Comparison of ENCODE assay signal across 9 cellular contexts in the genomic region with DNA sequence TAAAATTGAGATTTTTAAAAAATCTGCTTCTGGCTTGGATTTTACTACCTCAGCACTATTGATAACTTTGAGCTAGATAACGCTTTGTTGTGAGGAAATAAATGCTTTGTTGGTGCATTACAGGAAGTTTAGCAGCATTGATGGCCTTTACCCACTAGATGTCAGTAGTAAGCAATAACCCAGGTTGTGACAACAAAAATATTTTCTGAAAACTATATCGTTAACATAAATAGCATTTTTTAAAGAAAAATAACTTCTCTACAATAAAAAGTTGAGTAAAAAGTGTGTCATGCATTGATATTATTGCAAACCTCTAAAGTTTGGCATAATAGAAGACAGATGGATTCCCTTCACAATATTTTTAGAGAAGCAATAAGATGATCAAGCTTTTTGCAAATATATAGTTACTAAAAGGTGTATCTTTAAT.
A peak's percentile ranks its signal among the peaks of the same experiment; 100 is the strongest.
DNase-seq lines count a peak whose midpoint lies in the region; ATAC-seq, FAIRE-seq and TF ChIP-seq lines count a peak whose summit lies in the region.
"Had no signal": no experiment of that assay in that cellular context is flagged by ENCODE, and none has a peak within 500 bp of the region (broad histone marks: within the 10 kb centered on the region; RNA-seq: fewer than 3 reads in every experiment).

No MANE protein-coding gene starts in this region.

- POLR2A ChIA-PET in A549 (lab: Yijun Ruan, JAX): no interaction called here

- TF ChIP-seq CTCF in A549 (IDR thresholded peaks at IDR 0.05) (peak; percentile 73), GM12872 (IDR thresholded peaks at IDR 0.05; ENCODE audit: insufficient read depth, low read depth, low read length) (peak; percentile 50), endothelial cell (IDR thresholded peaks at IDR 0.05; ENCODE audit: unreplicated experiment) (no peak)

- no peak for ATAC-seq in A549
- no peak for ATAC-seq in stimulated activated naive CD8-positive, alpha-beta T cell treated with anti-CD3 and anti-CD28 coated beads, Interleukin-15, Interleukin-2, amounts not matched to agents 100 U/mL and 50 U/mL, for 24 hours

- no peak overlapping the region for H3K27ac ChIP-seq in A549
- H3K27ac ChIP-seq: SJSA1 had no signal

- TF ChIP-seq EP300 in A549 (IDR thresholded peaks at IDR 0.05): no peak

- no peaks in the 10 kb centered on the region for H3K4me1 ChIP-seq in A549

- H3K4me2 ChIP-seq in A549: no peak overlapping the region

- TF ChIP-seq RAD21 in A549 (conservative IDR thresholded peaks at IDR 0.05 in 1 of 2, IDR thresholded peaks at IDR 0.05 in 1 of 2): peak; percentile 58 to 62; a peak in 4 of 5 replicates

- CTCF ChIA-PET in A549 (lab: Yijun Ruan, JAX): interaction anchor here (0.6 to 3.8 kb wide), 18 partner anchors 9 to 1630 kb away, joined by 3 to 21 read pairs (median 4); no protein-coding TSS in a partner anchor

- TF ChIP-seq POLR2A in A549 (IDR thresholded peaks at IDR 0.05; ENCODE audit: low read length): no peak

- peaks cover 2% of the 10 kb centered on the region; the same call in 1 of the 3 replicates for H3K9me3 ChIP-seq in A549
- H3K9me3 ChIP-seq: SJSA1 had no signal

- FAIRE-seq in A549 (lab: Jason Lieb, UNC): peak; percentile 99

- no peak overlapping the region for H3K4me3 Mint-ChIP-seq in immature natural killer cell
- H3K4me3 Mint-ChIP-seq in endothelial cell (ENCODE audit: unreplicated experiment): no peak overlapping the region

- H3K27ac Mint-ChIP-seq in immature natural killer cell (no peak overlapping the region), endothelial cell (ENCODE audit: unreplicated experiment) (no peak overlapping the region)

- no peak overlapping the region for H3K4me3 ChIP-seq in A549
- H3K4me3 ChIP-seq: SJSA1 had no signal

- H3K27me3 Mint-ChIP-seq in immature natural killer cell (ENCODE audit: low read depth in 3 of 3) (peaks cover 0 to 2% (median 0%) of the 10 kb centered on the region in 3 donors), endothelial cell (ENCODE audit: unreplicated experiment) (no peaks in the 10 kb centered on the region)

- H3K36me3 Mint-ChIP-seq in immature natural killer cell: no peaks in the 10 kb centered on the region
- H3K36me3 Mint-ChIP-seq in endothelial cell (ENCODE audit: low read depth, unreplicated experiment): no peaks in the 10 kb centered on the region

- DNase-seq in A549 (ENCODE audit: low read depth in 1 of 2, low spot score in 1 of 2) (peak in 1 of 2 experiments; percentile 31), SKM-1 (lab: John Stamatoyannopoulos, UW; ENCODE audit: unreplicated experiment) (peak; percentile 14), immature natural killer cell (peak in 2 of 3 donors; percentile 4 to 17), endothelial cell (ENCODE audit: low spot score) (no peak), retina (no peak), epidermal melanocyte (ENCODE audit: insufficient read length, low spot score) (no peak)
- no peak for DNase-seq in stimulated activated naive CD8-positive, alpha-beta T cell treated with anti-CD3 and anti-CD28 coated beads, Interleukin-15, Interleukin-2, amounts not matched to agents 100 U/mL and 50 U/mL, for 24 hours

- H3K4me1 Mint-ChIP-seq in immature natural killer cell (no peaks in the 10 kb centered on the region), endothelial cell (ENCODE audit: unreplicated experiment) (no peaks in the 10 kb centered on the region)

- H3K9me3 Mint-ChIP-seq in immature natural killer cell (no peaks in the 10 kb centered on the region), endothelial cell (ENCODE audit: unreplicated experiment) (no peaks in the 10 kb centered on the region)

- WGBS in A549 (ENCODE audit: missing lambda C conversion rate): 8% methylated on average over 2 of the region's 2 CpGs

TF ChIP-seq in A549, 52 proteins besides CTCF, POLR2A, EP300 and RAD21:
- TF ChIP-seq CHD2 (IDR thresholded peaks at IDR 0.05; ENCODE audit: low read length, partially characterized antibody): no peak
- peak; percentile 88 for TF ChIP-seq MAFK (IDR thresholded peaks at IDR 0.05; ENCODE audit: partially characterized antibody)
- peak; percentile 79 for TF ChIP-seq SMC3 (IDR thresholded peaks at IDR 0.05)
TF ChIP-seq in A549: peak in this region for 2.

Comparison
In these comparisons a context has a peak if more than half of its experiments do, and no peak if none do; other contexts are left out.
1. DNase-seq: peak in SKM-1 (single experiment) and immature natural killer cell (2 of 3); none in endothelial cell (single experiment), retina (single experiment), epidermal melanocyte (single experiment) and stimulated activated naive CD8-positive, alpha-beta T cell treated with anti-CD3 and anti-CD28 coated beads, Interleukin-15, Interleukin-2, amounts not matched to agents 100 U/mL and 50 U/mL, for 24 hours (single experiment).